In genomic region chr11:65116370-65117205, GRCh38 we compare ENCODE assay signal across 8 cellular contexts. TPM values are rescaled to one million over a fixed set of nuclear protein-coding genes. Genes with fewer than 3 reads are reported as not detected.
DNase-seq lines count a peak whose midpoint lies in the region; ATAC-seq and TF ChIP-seq lines count a peak whose summit lies in the region.

No MANE protein-coding gene starts in this region.

- peaks cover 43% of the 10 kb centered on the region for H3K36me3 Mint-ChIP-seq in activated CD4-positive, alpha-beta T cell treated with anti-CD3 and anti-CD28 coated beads, Interleukin-2, amount 10 ng/mL, durations not matched to agents 24 days and 14 days (ENCODE audit: low read depth)
- H3K36me3 Mint-ChIP-seq in effector memory CD8-positive, alpha-beta T cell (ENCODE audit: insufficient read depth) = peaks cover 80% of the 10 kb centered on the region
- H3K36me3 Mint-ChIP-seq in naive B cell = peaks cover 11 to 13% of the 10 kb centered on the region in 2 donors

- peak overlapping the region; percentile 90 for H3K4me3 Mint-ChIP-seq in activated CD4-positive, alpha-beta T cell treated with anti-CD3 and anti-CD28 coated beads, Interleukin-2, amount 10 ng/mL, durations not matched to agents 24 days and 14 days
- H3K4me3 Mint-ChIP-seq in effector memory CD8-positive, alpha-beta T cell = peak overlapping the region; percentile 86 to 87
- peak overlapping the region; percentile 79 to 94 (median 90) for H3K4me3 Mint-ChIP-seq in naive B cell

- H3K9me3 ChIP-seq in KOPT-K1 (ENCODE audit: insufficient read depth, low read length, poor library complexity, severe bottlenecking) = no peaks in the 10 kb centered on the region
- H3K9me3 ChIP-seq in thyroid gland = no peaks in the 10 kb centered on the region

- DNase-seq in DMS53 treated with DMSO at 0.1 percent for 48 hours (lab: John Stamatoyannopoulos, UW; ENCODE audit: unreplicated experiment) = peak; percentile 29
- peak; percentile 86 for DNase-seq in activated CD4-positive, alpha-beta T cell treated with anti-CD3 and anti-CD28 coated beads, Interleukin-2, amount 10 ng/mL, durations not matched to agents 24 days and 14 days
- peak; percentile 44 to 60 (median 55) for DNase-seq in effector memory CD8-positive, alpha-beta T cell
- DNase-seq in naive B cell = no peak
- peak; percentile 26 to 29 for DNase-seq in thyroid gland
- no peak for DNase-seq in GM13977 (ENCODE audit: low spot score)

- peaks cover 41 to 55% of the 10 kb centered on the region in 2 donors for H3K4me1 ChIP-seq in thyroid gland

- H3K9me3 Mint-ChIP-seq in activated CD4-positive, alpha-beta T cell treated with anti-CD3 and anti-CD28 coated beads, Interleukin-2, amount 10 ng/mL, durations not matched to agents 24 days and 14 days = no peaks in the 10 kb centered on the region
- H3K9me3 Mint-ChIP-seq in effector memory CD8-positive, alpha-beta T cell = no peaks in the 10 kb centered on the region
- no peaks in the 10 kb centered on the region for H3K9me3 Mint-ChIP-seq in naive B cell

- H3K27me3 Mint-ChIP-seq in activated CD4-positive, alpha-beta T cell treated with anti-CD3 and anti-CD28 coated beads, Interleukin-2, amount 10 ng/mL, durations not matched to agents 24 days and 14 days = no peaks in the 10 kb centered on the region
- H3K27me3 Mint-ChIP-seq in effector memory CD8-positive, alpha-beta T cell = no peaks in the 10 kb centered on the region
- no peaks in the 10 kb centered on the region for H3K27me3 Mint-ChIP-seq in naive B cell

- WGBS in thyroid gland, 2 donors = 51 to 82% methylated on average over 11 to 12 of the region's 68 CpGs

- no peak for TF ChIP-seq POLR2A in thyroid gland (IDR thresholded peaks at IDR 0.05)

- peak overlapping the region; percentile 95 for H3K27ac Mint-ChIP-seq in activated CD4-positive, alpha-beta T cell treated with anti-CD3 and anti-CD28 coated beads, Interleukin-2, amount 10 ng/mL, durations not matched to agents 24 days and 14 days
- peak overlapping the region; percentile 86 to 97 for H3K27ac Mint-ChIP-seq in effector memory CD8-positive, alpha-beta T cell
- peak overlapping the region; percentile 56 to 100 (median 82) for H3K27ac Mint-ChIP-seq in naive B cell

- peak; percentile 25 for ATAC-seq in effector memory CD8-positive, alpha-beta T cell (replicated peaks)
- no peak for ATAC-seq in naive B cell (ENCODE audit: low read depth in 2 of 2)
- ATAC-seq in HG02870 (IDR thresholded peaks at IDR 0.05; ENCODE audit: unreplicated experiment) = no peak

- H3K27ac ChIP-seq in KOPT-K1 (ENCODE audit: low read depth, low read length, poor library complexity, severe bottlenecking) (peak overlapping the region; percentile 66), thyroid gland (peak overlapping the region; percentile 61 to 86 (median 82))

- in situ Hi-C loops in GM13977 (cut with MboI; ENCODE audit: low pct_unique_long_range_greater_than_20kb, low sequenced_read_pairs, unreplicated experiment) = no loop called here

- H3K4me1 Mint-ChIP-seq in activated CD4-positive, alpha-beta T cell treated with anti-CD3 and anti-CD28 coated beads, Interleukin-2, amount 10 ng/mL, durations not matched to agents 24 days and 14 days = peaks cover 38% of the 10 kb centered on the region
- H3K4me1 Mint-ChIP-seq in effector memory CD8-positive, alpha-beta T cell (ENCODE audit: low read depth in 2 of 2) = peaks cover 30 to 46% of the 10 kb centered on the region in 2 donors
- peaks cover 37 to 78% (median 55%) of the 10 kb centered on the region in 3 donors for H3K4me1 Mint-ChIP-seq in naive B cell

- peak overlapping the region; percentile 60 to 94 (median 75) for H3K4me3 ChIP-seq in thyroid gland (replicated peaks in 1 of 3)

- H3K36me3 ChIP-seq in KOPT-K1 (ENCODE audit: insufficient read depth, low read length) (peaks cover 49% of the 10 kb centered on the region), thyroid gland (peaks cover 16 to 22% of the 10 kb centered on the region in 2 donors)

- intact Hi-C loops in activated CD4-positive, alpha-beta T cell treated with anti-CD3 and anti-CD28 coated beads, Interleukin-2, amount 10 ng/mL, durations not matched to agents 24 days and 14 days (cut with micrococcal nuclease) = loop anchor here (1.0 to 2.0 kb wide), 6 partner anchors 18 to 269 kb away; partner anchors contain the start of genes ARL2, CDCA5, SAC3D1 and SYVN1
- intact Hi-C loops in thyroid gland (cut with DNase I) = loop anchor here (10.0 kb wide), 2 partner anchors 102 to 202 kb away; partner anchors contain the start of genes ARL2 and ATG2A

- no peaks in the 10 kb centered on the region for H3K27me3 ChIP-seq in thyroid gland

- TF ChIP-seq CTCF in thyroid gland (IDR thresholded peaks at IDR 0.05) (no peak), GM13977 (IDR thresholded peaks at IDR 0.05; ENCODE audit: extremely low read depth, insufficient read depth, missing control alignments) (no peak)

RNA-seq across cellular contexts. Expression of gene ZNHIT2, which starts 0.9 kb away (rescaled TPM):
- 17.1 and 18.1 TPM in 2 replicates for total RNA-seq in activated CD4-positive, alpha-beta T cell treated with anti-CD3 and anti-CD28 coated beads, Interleukin-2, amount 10 ng/mL, durations not matched to agents 24 days and 14 days
- polyA plus RNA-seq in naive B cell (ENCODE audit: low read depth in 6 of 6) = 10 to 100 TPM in 4 of 6 donors, 1 to 10 TPM in 2; 6.3 to 16.5 (median 14.1) TPM
- 10 to 100 TPM; 17.3 to 38.5 (median 25.9) TPM for total RNA-seq in thyroid gland

RNA-seq across cellular contexts. Expression of gene TM7SF2, which starts 4.9 kb away (rescaled TPM):
- total RNA-seq in activated CD4-positive, alpha-beta T cell treated with anti-CD3 and anti-CD28 coated beads, Interleukin-2, amount 10 ng/mL, durations not matched to agents 24 days and 14 days = 28.2 and 28.9 TPM in 2 replicates
- 10 to 100 TPM; 11.6 to 18.4 (median 15.0) TPM for polyA plus RNA-seq in naive B cell (ENCODE audit: low read depth in 6 of 6)
- total RNA-seq in thyroid gland = 10 to 100 TPM; 20.0 to 99.4 (median 53.5) TPM

RNA-seq across cellular contexts. Expression of gene FAU, which starts 5.3 kb away (rescaled TPM):
- total RNA-seq in activated CD4-positive, alpha-beta T cell treated with anti-CD3 and anti-CD28 coated beads, Interleukin-2, amount 10 ng/mL, durations not matched to agents 24 days and 14 days = 1,048 and 1,049 TPM in 2 replicates
- polyA plus RNA-seq in naive B cell (ENCODE audit: low read depth in 6 of 6) = 1,000 to 10,000 TPM; 1,024 to 1,586 (median 1,385) TPM
- 1,000 to 10,000 TPM in 1 of 4 donors, 100 to 1,000 TPM in 3; 524 to 2,189 (median 600) TPM for total RNA-seq in thyroid gland

RNA-seq across cellular contexts. Expression of gene MRPL49, which starts 5.5 kb away (rescaled TPM):
- total RNA-seq in activated CD4-positive, alpha-beta T cell treated with anti-CD3 and anti-CD28 coated beads, Interleukin-2, amount 10 ng/mL, durations not matched to agents 24 days and 14 days = 78.1 and 81.4 TPM in 2 replicates
- polyA plus RNA-seq in naive B cell (ENCODE audit: low read depth in 6 of 6) = 100 to 1,000 TPM in 3 of 6 donors, 10 to 100 TPM in 3; 68.8 to 111 (median 102) TPM
- 100 to 1,000 TPM in 2 of 4 donors, 10 to 100 TPM in 2; 70.9 to 112 (median 91.6) TPM for total RNA-seq in thyroid gland

RNA-seq across cellular contexts. Expression of gene SYVN1, which starts 17.7 kb away (rescaled TPM):
- 36.9 and 39.0 TPM in 2 replicates for total RNA-seq in activated CD4-positive, alpha-beta T cell treated with anti-CD3 and anti-CD28 coated beads, Interleukin-2, amount 10 ng/mL, durations not matched to agents 24 days and 14 days
- 10 to 100 TPM; 21.4 to 86.9 (median 43.5) TPM for polyA plus RNA-seq in naive B cell (ENCODE audit: low read depth in 6 of 6)
- 100 to 1,000 TPM in 1 of 4 donors, 10 to 100 TPM in 3; 28.8 to 103 (median 69.7) TPM for total RNA-seq in thyroid gland

Comparison
In these comparisons a context has a peak if more than half of its experiments do, and no peak if none do; other contexts are left out.
1. DNase-seq: peak in DMS53 treated with DMSO at 0.1 percent for 48 hours (single experiment), activated CD4-positive, alpha-beta T cell treated with anti-CD3 and anti-CD28 coated beads, Interleukin-2, amount 10 ng/mL, durations not matched to agents 24 days and 14 days (single experiment), effector memory CD8-positive, alpha-beta T cell (3 of 3) and thyroid gland (2 of 2); none in naive B cell (single experiment) and GM13977 (single experiment).
2. Peak in every context shown above with its lines, with median percentiles within 50 percentile points of each other: H3K27ac Mint-ChIP-seq and H3K4me3 Mint-ChIP-seq.